40 cellular contexts compared by ENCODE assay signal in the genomic region with DNA sequence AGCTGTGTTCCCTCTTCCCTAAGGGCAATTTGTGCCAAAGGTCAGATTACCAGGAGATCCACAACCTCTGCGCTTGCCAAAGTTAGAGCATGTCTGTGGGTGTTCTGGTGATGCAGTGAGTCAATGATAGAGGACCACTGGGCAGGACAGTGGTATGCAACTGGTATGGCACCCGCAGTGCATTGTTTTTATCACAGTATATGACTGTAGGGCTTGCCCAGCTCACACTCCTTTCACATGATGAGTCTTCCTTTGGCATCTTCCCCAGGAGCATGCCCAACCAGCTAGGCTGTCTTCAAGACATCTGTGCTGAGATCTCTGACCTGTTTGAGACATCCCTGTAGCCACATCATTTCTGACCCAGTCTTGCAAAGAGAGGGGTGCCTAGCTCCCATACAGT.
"Had no signal": no experiment of that assay in that cellular context is flagged by ENCODE, and none has a peak within 500 bp of the region (broad histone marks: within the 10 kb centered on the region; RNA-seq: fewer than 3 reads in every experiment).

No MANE protein-coding gene starts in this region.

- H3K27me3 Mint-ChIP-seq: activated CD4-positive, alpha-beta memory T cell treated with anti-CD3 and anti-CD28 coated beads, Interleukin-2, amount 10 ng/mL, durations not matched to agents 7 days and 5 days; activated CD4-positive, alpha-beta T cell treated with anti-CD3 and anti-CD28 coated beads for 36 hours; activated CD4-positive, alpha-beta T cell treated with anti-CD3 and anti-CD28 coated beads, Interleukin-2, amount 10 ng/mL, durations not matched to agents 7 days and 5 days; activated CD8-positive, alpha-beta memory T cell treated with anti-CD3 and anti-CD28 coated beads, Interleukin-2, amount 10 ng/mL, durations not matched to agents 7 days and 5 days; activated naive CD4-positive, alpha-beta T cell treated with anti-CD3 and anti-CD28 coated beads, Interleukin-2, amount 10 ng/mL, durations not matched to agents 7 days and 5 days; activated naive CD4-positive, alpha-beta T cell treated with anti-CD3 and anti-CD28 coated beads, Interleukin-2, amount 50 U/mL, for 24 hours; activated naive CD8-positive, alpha-beta T cell; activated naive CD8-positive, alpha-beta T cell treated with anti-CD3 and anti-CD28 coated beads, Interleukin-2, amount 10 ng/mL, durations not matched to agents 7 days and 5 days; activated naive CD8-positive, alpha-beta T cell treated with anti-CD3 and anti-CD28 coated beads, Interleukin-2, amount 50 U/mL, for 24 hours; activated T-cell treated with anti-CD3 and anti-CD28 coated beads, Interleukin-2, amount 50 U/mL, for 24 hours; brain; central memory CD8-positive, alpha-beta T cell had no signal

- H3K27me3 ChIP-seq: ascending aorta, cardiac muscle cell had no signal

- H3K4me3 ChIP-seq: ascending aorta, cardiac muscle cell had no signal

- ATAC-seq: activated CD4-positive, alpha-beta T cell treated with anti-CD3 and anti-CD28 coated beads for 36 hours; activated CD4-positive, CD25-positive, alpha-beta regulatory T cell treated with anti-CD3 and anti-CD28 coated beads, Interleukin-2, amount 50 U/mL, for 24 hours; activated CD8-positive, alpha-beta memory T cell treated with anti-CD3 and anti-CD28 coated beads, Interleukin-2, amount 10 ng/mL, durations not matched to agents 7 days and 5 days; activated CD8-positive, alpha-beta T cell treated with anti-CD3 and anti-CD28 coated beads, Interleukin-2, amount 10 ng/mL, durations not matched to agents 7 days and 5 days; activated naive CD8-positive, alpha-beta T cell treated with anti-CD3 and anti-CD28 coated beads, Interleukin-2, amount 50 U/mL, for 24 hours; WTC11 had no signal

- FAIRE-seq: bronchial epithelial cell, TTC549 had no signal

- H3K27ac Mint-ChIP-seq: activated CD4-positive, alpha-beta memory T cell treated with anti-CD3 and anti-CD28 coated beads, Interleukin-2, amount 10 ng/mL, durations not matched to agents 7 days and 5 days; activated CD4-positive, alpha-beta T cell treated with anti-CD3 and anti-CD28 coated beads for 36 hours; activated CD4-positive, alpha-beta T cell treated with anti-CD3 and anti-CD28 coated beads, Interleukin-2, amount 10 ng/mL, durations not matched to agents 7 days and 5 days; activated CD8-positive, alpha-beta memory T cell treated with anti-CD3 and anti-CD28 coated beads, Interleukin-2, amount 10 ng/mL, durations not matched to agents 7 days and 5 days; activated CD8-positive, alpha-beta T cell treated with anti-CD3 and anti-CD28 coated beads, Interleukin-2, amount 10 ng/mL, durations not matched to agents 7 days and 5 days; activated naive CD4-positive, alpha-beta T cell treated with anti-CD3 and anti-CD28 coated beads, Interleukin-2, amount 10 ng/mL, durations not matched to agents 7 days and 5 days; activated naive CD4-positive, alpha-beta T cell treated with anti-CD3 and anti-CD28 coated beads, Interleukin-2, amount 50 U/mL, for 24 hours; activated naive CD8-positive, alpha-beta T cell; activated naive CD8-positive, alpha-beta T cell treated with anti-CD3 and anti-CD28 coated beads, Interleukin-2, amount 10 ng/mL, durations not matched to agents 7 days and 5 days; activated naive CD8-positive, alpha-beta T cell treated with anti-CD3 and anti-CD28 coated beads, Interleukin-2, amount 50 U/mL, for 24 hours; activated T-cell treated with anti-CD3 and anti-CD28 coated beads, Interleukin-2, amount 50 U/mL, for 24 hours; activated T-helper 2 cell treated with anti-CD3 and anti-CD28 coated beads, Interferon-gamma antibody, Interleukin-2, Interleukin-4, amounts not matched to agents 10 μg/mL and 5 μg/mL and 100 μg/mL, durations not matched to agents 14 hours and 24 hours and 36 hours; brain; T-helper 1 cell treated with Interleukin-12 subunit alpha and Interleukin-12 subunit beta and Interleukin-4 antibody, amounts not matched to agents 30 μg/mL and 1 μg/mL, for 36 hours; T-helper 2 cell treated with Interferon-gamma antibody and Interleukin-4, amounts not matched to agents 5 μg/mL and 100 μg/mL, for 36 hours; WTC11 had no signal

- H3K4me3 Mint-ChIP-seq: activated CD4-positive, alpha-beta memory T cell treated with anti-CD3 and anti-CD28 coated beads, Interleukin-2, amount 10 ng/mL, durations not matched to agents 7 days and 5 days; activated CD4-positive, alpha-beta T cell treated with anti-CD3 and anti-CD28 coated beads for 36 hours; activated CD4-positive, alpha-beta T cell treated with anti-CD3 and anti-CD28 coated beads, Interleukin-2, amount 10 ng/mL, durations not matched to agents 7 days and 5 days; activated CD8-positive, alpha-beta memory T cell treated with anti-CD3 and anti-CD28 coated beads, Interleukin-2, amount 10 ng/mL, durations not matched to agents 7 days and 5 days; activated CD8-positive, alpha-beta T cell treated with anti-CD3 and anti-CD28 coated beads, Interleukin-2, amount 10 ng/mL, durations not matched to agents 7 days and 5 days; activated naive CD4-positive, alpha-beta T cell treated with anti-CD3 and anti-CD28 coated beads, Interleukin-2, amount 10 ng/mL, durations not matched to agents 7 days and 5 days; activated naive CD4-positive, alpha-beta T cell treated with anti-CD3 and anti-CD28 coated beads, Interleukin-2, amount 50 U/mL, for 24 hours; activated naive CD8-positive, alpha-beta T cell; activated naive CD8-positive, alpha-beta T cell treated with anti-CD3 and anti-CD28 coated beads, Interleukin-2, amount 10 ng/mL, durations not matched to agents 7 days and 5 days; activated naive CD8-positive, alpha-beta T cell treated with anti-CD3 and anti-CD28 coated beads, Interleukin-2, amount 50 U/mL, for 24 hours; activated T-cell treated with anti-CD3 and anti-CD28 coated beads, Interleukin-2, amount 50 U/mL, for 24 hours; brain; central memory CD8-positive, alpha-beta T cell; T-helper 1 cell treated with Interleukin-12 subunit alpha and Interleukin-12 subunit beta and Interleukin-4 antibody, amounts not matched to agents 30 μg/mL and 1 μg/mL, for 36 hours; T-helper 2 cell treated with Interferon-gamma antibody and Interleukin-4, amounts not matched to agents 5 μg/mL and 100 μg/mL, for 36 hours; WTC11 had no signal

- H3K36me3 ChIP-seq: ascending aorta, cardiac muscle cell, WERI-Rb-1 had no signal

- H3K27ac ChIP-seq: ascending aorta, cardiac muscle cell, WERI-Rb-1 had no signal

- H3K36me3 Mint-ChIP-seq: activated CD8-positive, alpha-beta memory T cell treated with anti-CD3 and anti-CD28 coated beads, Interleukin-2, amount 10 ng/mL, durations not matched to agents 7 days and 5 days; activated naive CD4-positive, alpha-beta T cell treated with anti-CD3 and anti-CD28 coated beads, Interleukin-2, amount 10 ng/mL, durations not matched to agents 7 days and 5 days; activated naive CD4-positive, alpha-beta T cell treated with anti-CD3 and anti-CD28 coated beads, Interleukin-2, amount 50 U/mL, for 24 hours; activated naive CD8-positive, alpha-beta T cell; activated naive CD8-positive, alpha-beta T cell treated with anti-CD3 and anti-CD28 coated beads, Interleukin-2, amount 10 ng/mL, durations not matched to agents 7 days and 5 days; brain had no signal

- H3K4me1 ChIP-seq: ascending aorta had no signal

- H3K4me1 Mint-ChIP-seq: activated CD4-positive, alpha-beta memory T cell treated with anti-CD3 and anti-CD28 coated beads, Interleukin-2, amount 10 ng/mL, durations not matched to agents 7 days and 5 days; activated CD4-positive, alpha-beta T cell treated with anti-CD3 and anti-CD28 coated beads, Interleukin-2, amount 10 ng/mL, durations not matched to agents 7 days and 5 days; activated CD8-positive, alpha-beta memory T cell treated with anti-CD3 and anti-CD28 coated beads, Interleukin-2, amount 10 ng/mL, durations not matched to agents 7 days and 5 days; activated naive CD4-positive, alpha-beta T cell treated with anti-CD3 and anti-CD28 coated beads, Interleukin-2, amount 10 ng/mL, durations not matched to agents 7 days and 5 days; activated naive CD4-positive, alpha-beta T cell treated with anti-CD3 and anti-CD28 coated beads, Interleukin-2, amount 50 U/mL, for 24 hours; activated naive CD8-positive, alpha-beta T cell treated with anti-CD3 and anti-CD28 coated beads, Interleukin-2, amount 10 ng/mL, durations not matched to agents 7 days and 5 days; activated naive CD8-positive, alpha-beta T cell treated with anti-CD3 and anti-CD28 coated beads, Interleukin-2, amount 50 U/mL, for 24 hours; brain; central memory CD8-positive, alpha-beta T cell; WTC11 had no signal

- DNase-seq: activated CD4-positive, alpha-beta memory T cell treated with anti-CD3 and anti-CD28 coated beads, Interleukin-2, amount 10 ng/mL, durations not matched to agents 7 days and 5 days; activated CD4-positive, alpha-beta T cell treated with anti-CD3 and anti-CD28 coated beads for 1 hour; activated CD4-positive, alpha-beta T cell treated with anti-CD3 and anti-CD28 coated beads for 36 hours; activated CD4-positive, alpha-beta T cell treated with anti-CD3 and anti-CD28 coated beads for 48 hours; activated CD4-positive, alpha-beta T cell treated with anti-CD3 and anti-CD28 coated beads, Interleukin-2, amount 10 ng/mL, durations not matched to agents 7 days and 5 days; activated CD4-positive, alpha-beta T cell treated with anti-CD3 and anti-CD28 coated beads, Interleukin-2, amount 50 U/mL, for 48 hours; activated CD4-positive, CD25-positive, alpha-beta regulatory T cell; activated CD8-positive, alpha-beta memory T cell treated with anti-CD3 and anti-CD28 coated beads for 24 hours; activated CD8-positive, alpha-beta memory T cell treated with anti-CD3 and anti-CD28 coated beads, Interleukin-2, amount 10 ng/mL, durations not matched to agents 7 days and 5 days; activated CD8-positive, alpha-beta memory T cell treated with anti-CD3 and anti-CD28 coated beads, Interleukin-2, amount 50 U/mL, for 48 hours; activated CD8-positive, alpha-beta T cell treated with anti-CD3 and anti-CD28 coated beads, Interleukin-2, amount 10 ng/mL, durations not matched to agents 7 days and 5 days; activated effector memory CD4-positive, alpha-beta T cell treated with Interleukin-2 at 50 U/mL for 16 hours; activated gamma-delta T cell; activated naive CD4-positive, alpha-beta T cell treated with anti-CD3 and anti-CD28 coated beads, Interleukin-2, amount 10 ng/mL, durations not matched to agents 7 days and 5 days; activated naive CD4-positive, alpha-beta T cell treated with Interleukin-2 at 50 U/mL for 16 hours; activated naive CD8-positive, alpha-beta T cell treated with anti-CD3 and anti-CD28 coated beads, Interleukin-2, amount 10 ng/mL, durations not matched to agents 7 days and 5 days; activated naive CD8-positive, alpha-beta T cell treated with anti-CD3 and anti-CD28 coated beads, Interleukin-2, amount 50 U/mL, for 24 hours; activated T-cell treated with anti-CD3 and anti-CD28 coated beads, Interleukin-2, amount 50 U/mL, for 24 hours; activated T-cell treated with anti-CD3 and anti-CD28 coated beads, Interleukin-2, amount 50 U/mL, for 48 hours; amygdala; anterior cingulate cortex; caudate nucleus; cerebellar nuclear complex; T-helper 1 cell; T-helper 2 cell; T-helper 9 cell; WERI-Rb-1 had no signal

- H3K9me3 ChIP-seq: ascending aorta had no signal
